1 cellular context compared by ENCODE assay signal in genomic region chr17:69327060-69327831, GRCh38.
TF ChIP-seq lines count a peak whose summit lies in the region.

ABCA5 (minus strand) TSS chr17:69327133; CDS start chr17:69314415, 12,718 bp downstream.

TF ChIP-seq in K562, 482 proteins besides CTCF, POLR2A, EP300 and RAD21 (continued from another document and continues in another):
- TF ChIP-seq, protein P1, sequence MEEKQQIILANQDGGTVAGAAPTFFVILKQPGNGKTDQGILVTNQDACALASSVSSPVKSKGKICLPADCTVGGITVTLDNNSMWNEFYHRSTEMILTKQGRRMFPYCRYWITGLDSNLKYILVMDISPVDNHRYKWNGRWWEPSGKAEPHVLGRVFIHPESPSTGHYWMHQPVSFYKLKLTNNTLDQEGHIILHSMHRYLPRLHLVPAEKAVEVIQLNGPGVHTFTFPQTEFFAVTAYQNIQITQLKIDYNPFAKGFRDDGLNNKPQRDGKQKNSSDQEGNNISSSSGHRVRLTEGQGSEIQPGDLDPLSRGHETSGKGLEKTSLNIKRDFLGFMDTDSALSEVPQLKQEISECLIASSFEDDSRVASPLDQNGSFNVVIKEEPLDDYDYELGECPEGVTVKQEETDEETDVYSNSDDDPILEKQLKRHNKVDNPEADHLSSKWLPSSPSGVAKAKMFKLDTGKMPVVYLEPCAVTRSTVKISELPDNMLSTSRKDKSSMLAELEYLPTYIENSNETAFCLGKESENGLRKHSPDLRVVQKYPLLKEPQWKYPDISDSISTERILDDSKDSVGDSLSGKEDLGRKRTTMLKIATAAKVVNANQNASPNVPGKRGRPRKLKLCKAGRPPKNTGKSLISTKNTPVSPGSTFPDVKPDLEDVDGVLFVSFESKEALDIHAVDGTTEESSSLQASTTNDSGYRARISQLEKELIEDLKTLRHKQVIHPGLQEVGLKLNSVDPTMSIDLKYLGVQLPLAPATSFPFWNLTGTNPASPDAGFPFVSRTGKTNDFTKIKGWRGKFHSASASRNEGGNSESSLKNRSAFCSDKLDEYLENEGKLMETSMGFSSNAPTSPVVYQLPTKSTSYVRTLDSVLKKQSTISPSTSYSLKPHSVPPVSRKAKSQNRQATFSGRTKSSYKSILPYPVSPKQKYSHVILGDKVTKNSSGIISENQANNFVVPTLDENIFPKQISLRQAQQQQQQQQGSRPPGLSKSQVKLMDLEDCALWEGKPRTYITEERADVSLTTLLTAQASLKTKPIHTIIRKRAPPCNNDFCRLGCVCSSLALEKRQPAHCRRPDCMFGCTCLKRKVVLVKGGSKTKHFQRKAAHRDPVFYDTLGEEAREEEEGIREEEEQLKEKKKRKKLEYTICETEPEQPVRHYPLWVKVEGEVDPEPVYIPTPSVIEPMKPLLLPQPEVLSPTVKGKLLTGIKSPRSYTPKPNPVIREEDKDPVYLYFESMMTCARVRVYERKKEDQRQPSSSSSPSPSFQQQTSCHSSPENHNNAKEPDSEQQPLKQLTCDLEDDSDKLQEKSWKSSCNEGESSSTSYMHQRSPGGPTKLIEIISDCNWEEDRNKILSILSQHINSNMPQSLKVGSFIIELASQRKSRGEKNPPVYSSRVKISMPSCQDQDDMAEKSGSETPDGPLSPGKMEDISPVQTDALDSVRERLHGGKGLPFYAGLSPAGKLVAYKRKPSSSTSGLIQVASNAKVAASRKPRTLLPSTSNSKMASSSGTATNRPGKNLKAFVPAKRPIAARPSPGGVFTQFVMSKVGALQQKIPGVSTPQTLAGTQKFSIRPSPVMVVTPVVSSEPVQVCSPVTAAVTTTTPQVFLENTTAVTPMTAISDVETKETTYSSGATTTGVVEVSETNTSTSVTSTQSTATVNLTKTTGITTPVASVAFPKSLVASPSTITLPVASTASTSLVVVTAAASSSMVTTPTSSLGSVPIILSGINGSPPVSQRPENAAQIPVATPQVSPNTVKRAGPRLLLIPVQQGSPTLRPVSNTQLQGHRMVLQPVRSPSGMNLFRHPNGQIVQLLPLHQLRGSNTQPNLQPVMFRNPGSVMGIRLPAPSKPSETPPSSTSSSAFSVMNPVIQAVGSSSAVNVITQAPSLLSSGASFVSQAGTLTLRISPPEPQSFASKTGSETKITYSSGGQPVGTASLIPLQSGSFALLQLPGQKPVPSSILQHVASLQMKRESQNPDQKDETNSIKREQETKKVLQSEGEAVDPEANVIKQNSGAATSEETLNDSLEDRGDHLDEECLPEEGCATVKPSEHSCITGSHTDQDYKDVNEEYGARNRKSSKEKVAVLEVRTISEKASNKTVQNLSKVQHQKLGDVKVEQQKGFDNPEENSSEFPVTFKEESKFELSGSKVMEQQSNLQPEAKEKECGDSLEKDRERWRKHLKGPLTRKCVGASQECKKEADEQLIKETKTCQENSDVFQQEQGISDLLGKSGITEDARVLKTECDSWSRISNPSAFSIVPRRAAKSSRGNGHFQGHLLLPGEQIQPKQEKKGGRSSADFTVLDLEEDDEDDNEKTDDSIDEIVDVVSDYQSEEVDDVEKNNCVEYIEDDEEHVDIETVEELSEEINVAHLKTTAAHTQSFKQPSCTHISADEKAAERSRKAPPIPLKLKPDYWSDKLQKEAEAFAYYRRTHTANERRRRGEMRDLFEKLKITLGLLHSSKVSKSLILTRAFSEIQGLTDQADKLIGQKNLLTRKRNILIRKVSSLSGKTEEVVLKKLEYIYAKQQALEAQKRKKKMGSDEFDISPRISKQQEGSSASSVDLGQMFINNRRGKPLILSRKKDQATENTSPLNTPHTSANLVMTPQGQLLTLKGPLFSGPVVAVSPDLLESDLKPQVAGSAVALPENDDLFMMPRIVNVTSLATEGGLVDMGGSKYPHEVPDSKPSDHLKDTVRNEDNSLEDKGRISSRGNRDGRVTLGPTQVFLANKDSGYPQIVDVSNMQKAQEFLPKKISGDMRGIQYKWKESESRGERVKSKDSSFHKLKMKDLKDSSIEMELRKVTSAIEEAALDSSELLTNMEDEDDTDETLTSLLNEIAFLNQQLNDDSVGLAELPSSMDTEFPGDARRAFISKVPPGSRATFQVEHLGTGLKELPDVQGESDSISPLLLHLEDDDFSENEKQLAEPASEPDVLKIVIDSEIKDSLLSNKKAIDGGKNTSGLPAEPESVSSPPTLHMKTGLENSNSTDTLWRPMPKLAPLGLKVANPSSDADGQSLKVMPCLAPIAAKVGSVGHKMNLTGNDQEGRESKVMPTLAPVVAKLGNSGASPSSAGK (IDR thresholded peaks at IDR 0.05), result peak; percentile 75
- TF ChIP-seq TRIM28 (IDR thresholded peaks at IDR 0.05) (no peak), POLR2B (IDR thresholded peaks at IDR 0.05; ENCODE audit: low read depth, partially characterized antibody) (peak; percentile 12), ATF7 (IDR thresholded peaks at IDR 0.05) (peak; percentile 45; the same call in 1 of the 2 replicates), BRD9 (IDR thresholded peaks at IDR 0.05; ENCODE audit: low read depth, partially characterized antibody) (no peak), ZBTB33 (CRISPR knock-in tag; IDR thresholded peaks at IDR 0.05) (peak; percentile 96), GTF2E2 (tag; IDR thresholded peaks at IDR 0.05) (no peak), GMEB1 (CRISPR knock-in tag; IDR thresholded peaks at IDR 0.05) (peak; percentile 87), ZNF507 (tag; conservative IDR thresholded peaks at IDR 0.05) (no peak), TSC22D4 (tag; IDR thresholded peaks at IDR 0.05) (no peak), ZNF79 (CRISPR knock-in tag; IDR thresholded peaks at IDR 0.05; ENCODE audit: low read depth) (no peak), ZNF398 (CRISPR knock-in tag; IDR thresholded peaks at IDR 0.05) (no peak), NR4A1 (CRISPR knock-in tag; IDR thresholded peaks at IDR 0.05) (no peak), NR4A1 (tag; IDR thresholded peaks at IDR 0.05) (no peak; the same call in 1 of the 2 replicates), DPF2 (IDR thresholded peaks at IDR 0.05) (no peak), ATF3 (IDR thresholded peaks at IDR 0.05) (no peak), ATF3 (CRISPR knock-in tag; conservative IDR thresholded peaks at IDR 0.05) (no peak), ETV5 (CRISPR knock-in tag; IDR thresholded peaks at IDR 0.05; ENCODE audit: low read depth) (peak; percentile 21; the same call in 1 of the 2 replicates), ZNF561 (CRISPR knock-in tag; conservative IDR thresholded peaks at IDR 0.05) (no peak)
- TF ChIP-seq, protein P2, sequence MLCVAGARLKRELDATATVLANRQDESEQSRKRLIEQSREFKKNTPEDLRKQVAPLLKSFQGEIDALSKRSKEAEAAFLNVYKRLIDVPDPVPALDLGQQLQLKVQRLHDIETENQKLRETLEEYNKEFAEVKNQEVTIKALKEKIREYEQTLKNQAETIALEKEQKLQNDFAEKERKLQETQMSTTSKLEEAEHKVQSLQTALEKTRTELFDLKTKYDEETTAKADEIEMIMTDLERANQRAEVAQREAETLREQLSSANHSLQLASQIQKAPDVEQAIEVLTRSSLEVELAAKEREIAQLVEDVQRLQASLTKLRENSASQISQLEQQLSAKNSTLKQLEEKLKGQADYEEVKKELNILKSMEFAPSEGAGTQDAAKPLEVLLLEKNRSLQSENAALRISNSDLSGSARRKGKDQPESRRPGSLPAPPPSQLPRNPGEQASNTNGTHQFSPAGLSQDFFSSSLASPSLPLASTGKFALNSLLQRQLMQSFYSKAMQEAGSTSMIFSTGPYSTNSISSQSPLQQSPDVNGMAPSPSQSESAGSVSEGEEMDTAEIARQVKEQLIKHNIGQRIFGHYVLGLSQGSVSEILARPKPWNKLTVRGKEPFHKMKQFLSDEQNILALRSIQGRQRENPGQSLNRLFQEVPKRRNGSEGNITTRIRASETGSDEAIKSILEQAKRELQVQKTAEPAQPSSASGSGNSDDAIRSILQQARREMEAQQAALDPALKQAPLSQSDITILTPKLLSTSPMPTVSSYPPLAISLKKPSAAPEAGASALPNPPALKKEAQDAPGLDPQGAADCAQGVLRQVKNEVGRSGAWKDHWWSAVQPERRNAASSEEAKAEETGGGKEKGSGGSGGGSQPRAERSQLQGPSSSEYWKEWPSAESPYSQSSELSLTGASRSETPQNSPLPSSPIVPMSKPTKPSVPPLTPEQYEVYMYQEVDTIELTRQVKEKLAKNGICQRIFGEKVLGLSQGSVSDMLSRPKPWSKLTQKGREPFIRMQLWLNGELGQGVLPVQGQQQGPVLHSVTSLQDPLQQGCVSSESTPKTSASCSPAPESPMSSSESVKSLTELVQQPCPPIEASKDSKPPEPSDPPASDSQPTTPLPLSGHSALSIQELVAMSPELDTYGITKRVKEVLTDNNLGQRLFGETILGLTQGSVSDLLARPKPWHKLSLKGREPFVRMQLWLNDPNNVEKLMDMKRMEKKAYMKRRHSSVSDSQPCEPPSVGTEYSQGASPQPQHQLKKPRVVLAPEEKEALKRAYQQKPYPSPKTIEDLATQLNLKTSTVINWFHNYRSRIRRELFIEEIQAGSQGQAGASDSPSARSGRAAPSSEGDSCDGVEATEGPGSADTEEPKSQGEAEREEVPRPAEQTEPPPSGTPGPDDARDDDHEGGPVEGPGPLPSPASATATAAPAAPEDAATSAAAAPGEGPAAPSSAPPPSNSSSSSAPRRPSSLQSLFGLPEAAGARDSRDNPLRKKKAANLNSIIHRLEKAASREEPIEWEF (CRISPR knock-in tag; IDR thresholded peaks at IDR 0.05), result peak; percentile 41; the same call in 1 of the 2 replicates
- TF ChIP-seq, protein P3, sequence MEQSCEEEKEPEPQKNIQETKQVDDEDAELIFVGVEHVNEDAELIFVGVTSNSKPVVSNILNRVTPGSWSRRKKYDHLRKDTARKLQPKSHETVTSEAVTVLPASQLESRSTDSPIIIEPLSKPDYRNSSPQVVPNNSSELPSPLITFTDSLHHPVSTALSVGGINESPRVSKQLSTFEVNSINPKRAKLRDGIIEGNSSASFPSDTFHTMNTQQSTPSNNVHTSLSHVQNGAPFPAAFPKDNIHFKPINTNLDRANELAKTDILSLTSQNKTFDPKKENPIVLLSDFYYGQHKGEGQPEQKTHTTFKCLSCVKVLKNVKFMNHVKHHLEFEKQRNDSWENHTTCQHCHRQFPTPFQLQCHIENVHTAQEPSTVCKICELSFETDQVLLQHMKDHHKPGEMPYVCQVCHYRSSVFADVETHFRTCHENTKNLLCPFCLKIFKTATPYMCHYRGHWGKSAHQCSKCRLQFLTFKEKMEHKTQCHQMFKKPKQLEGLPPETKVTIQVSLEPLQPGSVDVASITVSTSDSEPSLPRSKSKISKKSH (CRISPR knock-in tag; IDR thresholded peaks at IDR 0.05), result no peak
- TF ChIP-seq, protein P4, sequence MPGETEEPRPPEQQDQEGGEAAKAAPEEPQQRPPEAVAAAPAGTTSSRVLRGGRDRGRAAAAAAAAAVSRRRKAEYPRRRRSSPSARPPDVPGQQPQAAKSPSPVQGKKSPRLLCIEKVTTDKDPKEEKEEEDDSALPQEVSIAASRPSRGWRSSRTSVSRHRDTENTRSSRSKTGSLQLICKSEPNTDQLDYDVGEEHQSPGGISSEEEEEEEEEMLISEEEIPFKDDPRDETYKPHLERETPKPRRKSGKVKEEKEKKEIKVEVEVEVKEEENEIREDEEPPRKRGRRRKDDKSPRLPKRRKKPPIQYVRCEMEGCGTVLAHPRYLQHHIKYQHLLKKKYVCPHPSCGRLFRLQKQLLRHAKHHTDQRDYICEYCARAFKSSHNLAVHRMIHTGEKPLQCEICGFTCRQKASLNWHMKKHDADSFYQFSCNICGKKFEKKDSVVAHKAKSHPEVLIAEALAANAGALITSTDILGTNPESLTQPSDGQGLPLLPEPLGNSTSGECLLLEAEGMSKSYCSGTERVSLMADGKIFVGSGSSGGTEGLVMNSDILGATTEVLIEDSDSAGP (CRISPR knock-in tag; IDR thresholded peaks at IDR 0.05), result no peak
